Comparison of ENCODE assay signal across 13 cellular contexts in the genomic region with DNA sequence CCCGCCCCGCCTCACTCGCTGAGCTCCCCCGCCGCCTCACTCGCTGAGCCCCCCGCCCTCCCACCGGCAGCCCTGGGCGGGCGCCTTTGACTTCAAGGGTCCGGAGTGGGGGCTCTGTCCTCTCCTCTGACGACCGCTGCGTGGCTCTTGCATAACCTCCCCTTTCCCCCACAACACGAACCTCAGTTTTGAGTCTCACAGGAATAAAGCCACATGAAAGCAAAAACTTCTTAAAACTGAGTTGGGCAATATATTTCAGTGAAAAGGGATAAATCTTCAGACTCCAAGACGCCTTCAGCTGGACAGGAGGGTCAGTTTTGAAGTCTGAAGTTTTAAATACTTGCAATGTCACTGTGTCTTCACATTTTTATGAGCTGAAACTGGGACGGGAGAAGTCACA.
DNase-seq lines count a peak whose midpoint lies in the region; ATAC-seq and TF ChIP-seq lines count a peak whose summit lies in the region.
"Had no signal": no experiment of that assay in that cellular context is flagged by ENCODE, and none has a peak within 500 bp of the region (broad histone marks: within the 10 kb centered on the region; RNA-seq: fewer than 3 reads in every experiment).

No MANE protein-coding gene starts in this region.

- H2AK5ac ChIP-seq in mesenchymal stem cell (ENCODE audit: low read length, severe bottlenecking): no peak overlapping the region

- no peak overlapping the region for H3K14ac ChIP-seq in mesenchymal stem cell (ENCODE audit: low read length in 2 of 2)

- TF ChIP-seq CTCF in testis (IDR thresholded peaks at IDR 0.05) (no peak), esophagus muscularis mucosa (IDR thresholded peaks at IDR 0.05) (no peak)

- no peak overlapping the region for H3K4ac ChIP-seq in mesenchymal stem cell (ENCODE audit: low read depth in 1 of 2, low read length in 2 of 2)

- no peak overlapping the region for H3K23ac ChIP-seq in mesenchymal stem cell (ENCODE audit: low read length in 2 of 2)

- DNase-seq in adipocyte (ENCODE audit: low read depth) (no peak), mesenchymal stem cell (peak; percentile 74), testis (no peak), ureter (ENCODE audit: low spot score) (no peak), esophagus muscularis mucosa (ENCODE audit: extremely low spot score) (no peak)
- DNase-seq: activated CD4-positive, alpha-beta T cell treated with anti-CD3 and anti-CD28 coated beads, Interleukin-2, amount 10 ng/mL, durations not matched to agents 7 days and 5 days; cortex of kidney; left colon; PC-3; stomach had no signal

- H4K91ac ChIP-seq in mesenchymal stem cell (ENCODE audit: low read length): no peak overlapping the region

- H2AFZ ChIP-seq in ACC112 (ENCODE audit: low read length, unreplicated experiment) (no peak overlapping the region), mesenchymal stem cell (ENCODE audit: low read depth, low read length) (no peak overlapping the region)

- peak overlapping the region; percentile 47 for H3K27ac ChIP-seq in ACC112 (ENCODE audit: low read depth, low read length)
- peak overlapping the region; percentile 69 for H3K27ac ChIP-seq in HUES48 (ENCODE audit: low read depth, low read length)
- no peak overlapping the region for H3K27ac ChIP-seq in mesenchymal stem cell (ENCODE audit: low read length, poor library complexity, severe bottlenecking)
- H3K27ac ChIP-seq in testis: no peak overlapping the region
- H3K27ac ChIP-seq in esophagus muscularis mucosa (replicated peaks in 1 of 4): peak overlapping the region in 1 of 4 donors; percentile 47

- H3K4me3 ChIP-seq in ACC112 (ENCODE audit: low read depth, low read length): no peak overlapping the region
- H3K4me3 ChIP-seq in HUES48 (ENCODE audit: low read depth, low read length): no peak overlapping the region
- H3K4me3 ChIP-seq in adipocyte (ENCODE audit: low read length): peak overlapping the region; percentile 63
- no peak overlapping the region for H3K4me3 ChIP-seq in mesenchymal stem cell (ENCODE audit: insufficient read depth in 1 of 2, low read depth in 1 of 2, low read length in 2 of 2)
- no peak overlapping the region for H3K4me3 ChIP-seq in testis
- no peak overlapping the region for H3K4me3 ChIP-seq in esophagus muscularis mucosa
- H3K4me3 ChIP-seq: stomach had no signal

- peaks cover 36% of the 10 kb centered on the region for H3K79me2 ChIP-seq in ACC112 (ENCODE audit: control insufficient read depth, insufficient read depth, low read length, unreplicated experiment)

- H3K9me3 ChIP-seq in HUES48 (ENCODE audit: control insufficient read depth, insufficient read depth, low read length) (no peaks in the 10 kb centered on the region), adipocyte (ENCODE audit: control insufficient read depth, low read length) (no peaks in the 10 kb centered on the region), mesenchymal stem cell (ENCODE audit: control insufficient read depth, low read length) (no peaks in the 10 kb centered on the region), testis (no peaks in the 10 kb centered on the region), esophagus muscularis mucosa (no peaks in the 10 kb centered on the region)
- H3K9me3 ChIP-seq: stomach had no signal

- H3K27me3 ChIP-seq in ACC112 (ENCODE audit: insufficient read depth, low read length): no peaks in the 10 kb centered on the region
- H3K27me3 ChIP-seq in HUES48 (ENCODE audit: control insufficient read depth, insufficient read depth, low read length): no peaks in the 10 kb centered on the region
- no peaks in the 10 kb centered on the region for H3K27me3 ChIP-seq in adipocyte (replicated peaks; ENCODE audit: control insufficient read depth, insufficient read depth, low read length)
- H3K27me3 ChIP-seq in mesenchymal stem cell (ENCODE audit: control insufficient read depth in 1 of 2, insufficient read depth in 1 of 2, low read length in 2 of 2): no peaks in the 10 kb centered on the region
- H3K27me3 ChIP-seq in testis: no peaks in the 10 kb centered on the region
- no peaks in the 10 kb centered on the region for H3K27me3 ChIP-seq in esophagus muscularis mucosa
- H3K27me3 ChIP-seq: stomach had no signal

- intact Hi-C loops in testis (cut with DNase I; ENCODE audit: low total_unique reads): no loop called here
- intact Hi-C loops in esophagus muscularis mucosa (cut with DNase I): no loop called here

- TF ChIP-seq POLR2A in testis (IDR thresholded peaks at IDR 0.05) (no peak), esophagus muscularis mucosa (IDR thresholded peaks at IDR 0.05; ENCODE audit: low read depth) (no peak)

- no peak overlapping the region for H4K8ac ChIP-seq in mesenchymal stem cell (ENCODE audit: low read length)

- H3K18ac ChIP-seq in mesenchymal stem cell (ENCODE audit: low read depth in 1 of 2, low read length in 2 of 2): no peak overlapping the region

- WGBS in mesenchymal stem cell: 18% methylated on average over 1 of the region's 17 CpGs
- WGBS in testis, 2 donors: 36 to 73% methylated on average over 3 to 15 of the region's 17 CpGs
- 64% methylated on average over 9 of the region's 17 CpGs for WGBS in esophagus muscularis mucosa

- peaks cover 11% of the 10 kb centered on the region for H3K79me1 ChIP-seq in mesenchymal stem cell (replicated peaks; ENCODE audit: low read length, poor library complexity, severe bottlenecking)

- no peak overlapping the region for H2BK120ac ChIP-seq in mesenchymal stem cell (ENCODE audit: low read depth, low read length)

- TF ChIP-seq EP300 in esophagus muscularis mucosa (IDR thresholded peaks at IDR 0.05): no peak

- H2BK12ac ChIP-seq in mesenchymal stem cell (ENCODE audit: low read length in 2 of 2): no peak overlapping the region

- H3K36me3 ChIP-seq in ACC112 (ENCODE audit: insufficient read depth, low read length) (peaks cover 19% of the 10 kb centered on the region; the same call in 1 of the 2 replicates), HUES48 (ENCODE audit: control insufficient read depth, insufficient read depth, low read length) (no peaks in the 10 kb centered on the region), adipocyte (ENCODE audit: control insufficient read depth, insufficient read depth, low read length, severe bottlenecking) (peaks cover 7% of the 10 kb centered on the region), mesenchymal stem cell (ENCODE audit: control insufficient read depth in 1 of 2, insufficient read depth in 2 of 2, low read depth in 1 of 2, low read length in 2 of 2) (peaks cover 54 to 66% of the 10 kb centered on the region in 2 experiments), testis (ENCODE audit: low read depth, missing control alignments) (no peaks in the 10 kb centered on the region), esophagus muscularis mucosa (peaks cover 0 to 30% (median 9%) of the 10 kb centered on the region in 4 donors)

- H3K4me1 ChIP-seq in ACC112 (ENCODE audit: control insufficient read depth, insufficient read depth, low read length, unreplicated experiment) (peaks cover 5% of the 10 kb centered on the region), HUES48 (ENCODE audit: control insufficient read depth, insufficient read depth, low read length) (peaks cover 7% of the 10 kb centered on the region; the same call in 1 of the 2 replicates), adipocyte (ENCODE audit: control insufficient read depth, insufficient read depth, low read length) (peaks cover 37% of the 10 kb centered on the region), mesenchymal stem cell (ENCODE audit: control insufficient read depth, insufficient read depth, low read depth, low read length) (peaks cover 34% of the 10 kb centered on the region), testis (no peaks in the 10 kb centered on the region), esophagus muscularis mucosa (peaks cover 0 to 48% (median 14%) of the 10 kb centered on the region in 4 donors)

- H3K9ac ChIP-seq in HUES48 (ENCODE audit: low read depth, low read length) (no peak overlapping the region), adipocyte (ENCODE audit: low read length) (peak overlapping the region; percentile 89), mesenchymal stem cell (ENCODE audit: low read length) (peak overlapping the region; percentile 78)

- ATAC-seq in GM21825 (IDR thresholded peaks at IDR 0.05; ENCODE audit: unreplicated experiment): no peak
- ATAC-seq: left colon, PC-3 had no signal

- H2BK15ac ChIP-seq in mesenchymal stem cell (ENCODE audit: low read depth, poor library complexity, severe bottlenecking): no peak overlapping the region

- H2BK5ac ChIP-seq in mesenchymal stem cell (ENCODE audit: low read depth, low read length, poor library complexity, severe bottlenecking): no peak overlapping the region

- no peak overlapping the region for H3K4me2 ChIP-seq in mesenchymal stem cell (ENCODE audit: low read length, poor library complexity, severe bottlenecking)

Comparison
In these comparisons a context has a peak if more than half of its experiments do, and no peak if none do; other contexts are left out.
1. H3K27ac ChIP-seq: peak in ACC112 (single experiment) and HUES48 (single experiment); none in mesenchymal stem cell (single experiment) and testis (0 of 2).